ENCODE assay signal across 13 cellular contexts in the genomic region with DNA sequence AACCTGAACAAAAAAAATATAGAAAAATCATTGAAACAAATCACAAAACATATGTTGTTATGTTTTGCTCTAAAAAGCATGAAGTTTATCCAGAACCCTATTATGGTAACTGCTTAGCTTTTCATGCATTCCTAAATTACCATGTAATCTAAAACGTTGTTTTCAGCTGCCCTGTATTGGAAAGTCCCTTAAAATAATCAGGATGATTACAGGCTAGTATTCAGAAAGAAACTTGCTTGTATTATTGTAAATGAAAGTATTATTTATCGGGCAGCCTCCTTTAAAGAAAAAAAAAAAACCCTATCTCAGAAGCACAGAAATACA.
DNase-seq lines count a peak whose midpoint lies in the region; FAIRE-seq and TF ChIP-seq lines count a peak whose summit lies in the region.
"Had no signal": no experiment of that assay in that cellular context is flagged by ENCODE, and none has a peak within 500 bp of the region (broad histone marks: within the 10 kb centered on the region; RNA-seq: fewer than 3 reads in every experiment).

No MANE protein-coding gene starts in this region.

- H3K4me2 ChIP-seq in Loucy (ENCODE audit: low read depth, low read length, poor library complexity, severe bottlenecking): peak overlapping the region; percentile 6

- H3K4me3 ChIP-seq in Loucy (ENCODE audit: low read length, poor library complexity, severe bottlenecking) (no peak overlapping the region), astrocyte of the cerebellum (ENCODE audit: low read depth, low read length) (no peak overlapping the region), skin epidermis (no peak overlapping the region)

- FAIRE-seq in frontal cortex (lab: Jason Lieb, UNC): peak; percentile 26

- in situ Hi-C loops in astrocyte of the cerebellum (cut with HindIII; ENCODE audit: low sequenced_read_pairs): no loop called here

- H3K9ac ChIP-seq in Loucy (ENCODE audit: low read depth, low read length, poor library complexity, severe bottlenecking): peak overlapping the region; percentile 32

- TF ChIP-seq CTCF in Loucy (conservative IDR thresholded peaks at IDR 0.05; ENCODE audit: low read length): no peak
- no peak for TF ChIP-seq CTCF in astrocyte of the cerebellum (IDR thresholded peaks at IDR 0.05; ENCODE audit: low read depth, low read length, missing control alignments)

- H3K27me3 ChIP-seq in Loucy (ENCODE audit: insufficient read depth, low read length, poor library complexity, severe bottlenecking): no peaks in the 10 kb centered on the region

- no peaks in the 10 kb centered on the region for H3K36me3 ChIP-seq in Loucy (ENCODE audit: insufficient read depth, low read length)

- H4K20me1 ChIP-seq in Loucy (ENCODE audit: insufficient read depth, low read length, poor library complexity, severe bottlenecking): no peaks in the 10 kb centered on the region

- H3K27ac ChIP-seq in skin epidermis: peak overlapping the region in 18 of 21 experiments; percentile 6 to 81 (median 58)

- no peaks in the 10 kb centered on the region for H3K9me3 ChIP-seq in Loucy (ENCODE audit: insufficient read depth, low read depth, low read length)

- H3K79me2 ChIP-seq in Loucy (ENCODE audit: insufficient read depth, low read length): no peaks in the 10 kb centered on the region

- no peaks in the 10 kb centered on the region for H3K9me2 ChIP-seq in Loucy (replicated peaks; ENCODE audit: low read depth, low read length)

- peak; percentile 37 for DNase-seq in astrocyte of the cerebellum (ENCODE audit: low read depth)
- DNase-seq in frontal cortex (ENCODE audit: low spot score in 2 of 2): no peak
- no peak for DNase-seq in amygdala (lab: John Stamatoyannopoulos, UW)
- DNase-seq in NCI-H1048 (lab: John Stamatoyannopoulos, UW): no peak
- no peak for DNase-seq in NCI-H128 (lab: John Stamatoyannopoulos, UW; ENCODE audit: unreplicated experiment)
- DNase-seq in NCI-H2227 (lab: John Stamatoyannopoulos, UW; ENCODE audit: unreplicated experiment): no peak
- DNase-seq: activated T-cell treated with anti-CD3 and anti-CD28 coated beads, Interleukin-2, amount 50 U/mL, for 4 hours; DMS79; left colon; NCI-H2171; stimulated activated CD4-positive, alpha-beta T cell treated with anti-CD3 and anti-CD28 coated beads, Interleukin-15, amount 100 ng/mL, for 24 hours had no signal

- H2AFZ ChIP-seq in Loucy (ENCODE audit: low read length): peak overlapping the region; percentile 40

- 0 out of 2 replicates have a peak, but pooled peaks cover 7% of the 10 kb centered on the region for H3F3A ChIP-seq in Loucy (ENCODE audit: low read depth)

- H3K4me1 ChIP-seq in Loucy (ENCODE audit: insufficient read depth, low read length, poor library complexity, severe bottlenecking): peaks cover 48% of the 10 kb centered on the region
